8 cellular contexts compared by ENCODE assay signal in genomic region chr4:2536193-2537010, GRCh38. TPM values are rescaled to one million over a fixed set of nuclear protein-coding genes. Genes with fewer than 3 reads are reported as not detected.
DNase-seq lines count a peak whose midpoint lies in the region; ATAC-seq and TF ChIP-seq lines count a peak whose summit lies in the region.

Gene FAM193A (plus strand): TSS chr4:2536647. CDS start chr4:2536916, 269 bp downstream.

- H3K9ac ChIP-seq in ES-I3 (ENCODE audit: low read depth, low read length) = peak within 1 kb of the TSS; percentile 90

- peak within 1 kb of the TSS; percentile 88 for H3K4me3 Mint-ChIP-seq in natural killer cell treated with Interleukin-12 subunit alpha and Interleukin-12 subunit beta and Interleukin-15 and Interleukin-18, amount 100 ng/mL, for 72 hours

- TF ChIP-seq CTCF in fibroblast of pulmonary artery (IDR thresholded peaks at IDR 0.05; ENCODE audit: low read length, missing control alignments) = no peak

- H3K36me3 ChIP-seq in ES-I3 (ENCODE audit: insufficient read depth, low read length) (peaks cover 4% of the 10 kb centered on the region; the same call in 1 of the 2 replicates), HAP-1 (replicated peaks) (peaks cover 6% of the 10 kb centered on the region), MG63 (peaks cover 4% of the 10 kb centered on the region)

- H3K4me1 Mint-ChIP-seq in natural killer cell treated with Interleukin-12 subunit alpha and Interleukin-12 subunit beta and Interleukin-15 and Interleukin-18, amount 100 ng/mL, for 72 hours (ENCODE audit: low read depth in 2 of 2) = peaks cover 12% of the 10 kb centered on the region in 2 donors

- H3K4me1 ChIP-seq in ES-I3 (ENCODE audit: insufficient read depth, low read length) = no peaks in the 10 kb centered on the region
- H3K4me1 ChIP-seq in HAP-1 = peaks cover 10% of the 10 kb centered on the region

- H3K27me3 Mint-ChIP-seq in natural killer cell treated with Interleukin-12 subunit alpha and Interleukin-12 subunit beta and Interleukin-15 and Interleukin-18, amount 100 ng/mL, for 72 hours = no peaks in the 10 kb centered on the region

- no peaks in the 10 kb centered on the region for H3K9me3 Mint-ChIP-seq in natural killer cell treated with Interleukin-12 subunit alpha and Interleukin-12 subunit beta and Interleukin-15 and Interleukin-18, amount 100 ng/mL, for 72 hours

- in situ Hi-C loops in HAP-1 (cut with MboI; ENCODE audit: low sequenced_read_pairs) = no loop called here

- DNase-seq in HAP-1 (ENCODE audit: low spot score in 2 of 2) (peak; percentile 96 to 99), MG63 (peak; percentile 99), SHP77 (lab: John Stamatoyannopoulos, UW) (peak; percentile 87 to 92), fibroblast of pulmonary artery (ENCODE audit: low read depth) (peak; percentile 100)
- DNase-seq in activated effector memory CD4-positive, alpha-beta T cell treated with Interleukin-2 at 50 U/mL for 16 hours = peak; percentile 99
- peak; percentile 100 for DNase-seq in natural killer cell treated with Interleukin-12 subunit alpha and Interleukin-12 subunit beta and Interleukin-15 and Interleukin-18, amount 100 ng/mL, for 72 hours (ENCODE audit: low spot score)
- peak; percentile 99 for DNase-seq in stimulated activated naive CD4-positive, alpha-beta T cell treated with Interleukin-2 at 50 U/mL for 16 hours (lab: John Stamatoyannopoulos, UW)

- H3K27me3 ChIP-seq in HAP-1 (ENCODE audit: low read depth) (no peaks in the 10 kb centered on the region), MG63 (no peaks in the 10 kb centered on the region)

- H3K27ac Mint-ChIP-seq in natural killer cell treated with Interleukin-12 subunit alpha and Interleukin-12 subunit beta and Interleukin-15 and Interleukin-18, amount 100 ng/mL, for 72 hours = peak within 1 kb of the TSS; percentile 77 to 86

- peak; percentile 96 to 97 for ATAC-seq in natural killer cell treated with Interleukin-12 subunit alpha and Interleukin-12 subunit beta and Interleukin-15 and Interleukin-18, amount 100 ng/mL, for 72 hours

- peak within 1 kb of the TSS; percentile 72 for H3K4me3 ChIP-seq in HAP-1
- peak within 1 kb of the TSS; percentile 75 for H3K4me3 ChIP-seq in MG63
- peak within 1 kb of the TSS; percentile 72 for H3K4me3 ChIP-seq in fibroblast of pulmonary artery (replicated peaks; ENCODE audit: low read depth, low read length)

- H3K36me3 Mint-ChIP-seq in natural killer cell treated with Interleukin-12 subunit alpha and Interleukin-12 subunit beta and Interleukin-15 and Interleukin-18, amount 100 ng/mL, for 72 hours = no peaks in the 10 kb centered on the region

- no peaks in the 10 kb centered on the region for H3K9me3 ChIP-seq in ES-I3 (ENCODE audit: control insufficient read depth, insufficient read depth, low read length)
- H3K9me3 ChIP-seq in HAP-1 = no peaks in the 10 kb centered on the region
- no peaks in the 10 kb centered on the region for H3K9me3 ChIP-seq in MG63

RNA-seq across cellular contexts. Expression of gene FAM193A, which starts in this region (rescaled TPM):
- 7.3 and 24.4 TPM in 2 replicates for total RNA-seq in MG63 (2014; rRNA removed; shearing (Covaris generic); ENCODE audit: low replicate concordance)
- total RNA-seq in natural killer cell treated with Interleukin-12 subunit alpha and Interleukin-12 subunit beta and Interleukin-15 and Interleukin-18, amount 100 ng/mL, for 72 hours = 10 to 100 TPM; 28.0 to 50.9 TPM

Comparison
In these comparisons a context has a peak if more than half of its experiments do, and no peak if none do; other contexts are left out.
1. Peak in every context shown above with its lines: DNase-seq, ATAC-seq and H3K4me3 ChIP-seq.